13 cellular contexts compared by ENCODE assay signal in genomic region chr18:3748081-3748480, GRCh38.
"Had no signal": no experiment of that assay in that cellular context is flagged by ENCODE, and none has a peak within 500 bp of the region (broad histone marks: within the 10 kb centered on the region; RNA-seq: fewer than 3 reads in every experiment).

No MANE protein-coding gene starts in this region.

- DNase-seq: activated CD4-positive, alpha-beta T cell treated with anti-CD3 and anti-CD28 coated beads for 4 hours; activated naive CD4-positive, alpha-beta T cell treated with Interleukin-2 at 50 U/mL for 16 hours; activated naive CD8-positive, alpha-beta T cell treated with anti-CD3 and anti-CD28 coated beads, Interleukin-2, amount 50 U/mL, for 24 hours; cortex of kidney; effector memory CD8-positive, alpha-beta T cell; hypothalamus; lower lobe of right lung; naive B cell; pancreas; retina; stimulated activated CD4-positive, alpha-beta T cell treated with anti-CD3 and anti-CD28 coated beads, Interleukin-4, amount 100 ng/mL, for 1 hour had no signal

- H3K36me3 Mint-ChIP-seq: naive B cell had no signal

- H3K27ac Mint-ChIP-seq: activated naive CD8-positive, alpha-beta T cell treated with anti-CD3 and anti-CD28 coated beads, Interleukin-2, amount 50 U/mL, for 24 hours; activated T-helper 1 cell treated with anti-CD3 and anti-CD28 coated beads, Interleukin-12 subunit alpha, Interleukin-12 subunit beta, Interleukin-2, Interleukin-4 antibody, amounts not matched to agents 30 ng/mL and 10 ng/mL and 1 ng/mL, durations not matched to agents 14 hours and 24 hours and 36 hours; effector memory CD8-positive, alpha-beta T cell; naive B cell; stimulated activated naive CD8-positive, alpha-beta T cell treated with anti-CD3 and anti-CD28 coated beads, Interleukin-15, Interleukin-2, amounts not matched to agents 100 ng/mL and 50 ng/mL, for 24 hours had no signal

- H3K27ac ChIP-seq: lower lobe of right lung, pancreas had no signal

- H3K9me3 ChIP-seq: lower lobe of right lung, pancreas had no signal

- H3K9me3 Mint-ChIP-seq: activated naive CD8-positive, alpha-beta T cell treated with anti-CD3 and anti-CD28 coated beads, Interleukin-2, amount 50 U/mL, for 24 hours; activated T-helper 1 cell treated with anti-CD3 and anti-CD28 coated beads, Interleukin-12 subunit alpha, Interleukin-12 subunit beta, Interleukin-2, Interleukin-4 antibody, amounts not matched to agents 30 ng/mL and 10 ng/mL and 1 ng/mL, durations not matched to agents 14 hours and 24 hours and 36 hours; effector memory CD8-positive, alpha-beta T cell; stimulated activated naive CD8-positive, alpha-beta T cell treated with anti-CD3 and anti-CD28 coated beads, Interleukin-15, Interleukin-2, amounts not matched to agents 100 ng/mL and 50 ng/mL, for 24 hours had no signal

- H3K4me3 ChIP-seq: lower lobe of right lung, pancreas had no signal

- H3K4me3 Mint-ChIP-seq: activated naive CD8-positive, alpha-beta T cell treated with anti-CD3 and anti-CD28 coated beads, Interleukin-2, amount 50 U/mL, for 24 hours; activated T-helper 1 cell treated with anti-CD3 and anti-CD28 coated beads, Interleukin-12 subunit alpha, Interleukin-12 subunit beta, Interleukin-2, Interleukin-4 antibody, amounts not matched to agents 30 ng/mL and 10 ng/mL and 1 ng/mL, durations not matched to agents 14 hours and 24 hours and 36 hours; effector memory CD8-positive, alpha-beta T cell; naive B cell; stimulated activated naive CD8-positive, alpha-beta T cell treated with anti-CD3 and anti-CD28 coated beads, Interleukin-15, Interleukin-2, amounts not matched to agents 100 ng/mL and 50 ng/mL, for 24 hours had no signal

- ATAC-seq: activated naive CD8-positive, alpha-beta T cell treated with anti-CD3 and anti-CD28 coated beads, Interleukin-2, amount 50 U/mL, for 24 hours; effector memory CD8-positive, alpha-beta T cell had no signal

- H3K4me1 ChIP-seq: pancreas had no signal

- H3K4me1 Mint-ChIP-seq: activated naive CD8-positive, alpha-beta T cell treated with anti-CD3 and anti-CD28 coated beads, Interleukin-2, amount 50 U/mL, for 24 hours; naive B cell had no signal

- H3K36me3 ChIP-seq: lower lobe of right lung, pancreas had no signal
